10 cellular contexts compared by ENCODE assay signal in genomic region chr6:114419175-114419574, GRCh38.
DNase-seq lines count a peak whose midpoint lies in the region; ATAC-seq and TF ChIP-seq lines count a peak whose summit lies in the region.
"Had no signal": no experiment of that assay in that cellular context is flagged by ENCODE, and none has a peak within 500 bp of the region (broad histone marks: within the 10 kb centered on the region; RNA-seq: fewer than 3 reads in every experiment).

No MANE protein-coding gene starts in this region.

- TF ChIP-seq EP300 in gastroesophageal sphincter (IDR thresholded peaks at IDR 0.05): no peak

- ATAC-seq in GM18907 (IDR thresholded peaks at IDR 0.05; ENCODE audit: unreplicated experiment) (peak; percentile 99), GM21825 (IDR thresholded peaks at IDR 0.05; ENCODE audit: unreplicated experiment) (peak; percentile 96), HG03460 (IDR thresholded peaks at IDR 0.05; ENCODE audit: unreplicated experiment) (peak; percentile 88), gastroesophageal sphincter (no peak)

- H3K4me3 ChIP-seq in hepatocyte: no peak overlapping the region
- no peak overlapping the region for H3K4me3 ChIP-seq in gastroesophageal sphincter
- H3K4me3 ChIP-seq: prostate gland had no signal

- H3K36me3 ChIP-seq in hepatocyte (replicated peaks; ENCODE audit: insufficient read depth, low read depth): no peaks in the 10 kb centered on the region
- no peaks in the 10 kb centered on the region for H3K36me3 ChIP-seq in gastroesophageal sphincter
- H3K36me3 ChIP-seq: prostate gland had no signal

- H3K27ac ChIP-seq in hepatocyte (no peak overlapping the region), gastroesophageal sphincter (no peak overlapping the region)
- H3K27ac ChIP-seq: prostate gland had no signal

- no peaks in the 10 kb centered on the region for H3K79me2 ChIP-seq in hepatocyte

- TF ChIP-seq CTCF in hepatocyte (IDR thresholded peaks at IDR 0.05; ENCODE audit: poor library complexity) (no peak), gastroesophageal sphincter (IDR thresholded peaks at IDR 0.05) (no peak)

- H3K9me2 ChIP-seq in hepatocyte (replicated peaks; ENCODE audit: insufficient read depth): no peaks in the 10 kb centered on the region

- no peak overlapping the region for H2AFZ ChIP-seq in hepatocyte

- no peaks in the 10 kb centered on the region for H3K9me3 ChIP-seq in hepatocyte (ENCODE audit: low read depth)
- H3K9me3 ChIP-seq in gastroesophageal sphincter: no peaks in the 10 kb centered on the region
- H3K9me3 ChIP-seq: prostate gland had no signal

- H3K4me2 ChIP-seq in hepatocyte: no peak overlapping the region

- no peaks in the 10 kb centered on the region for H3K27me3 ChIP-seq in hepatocyte
- H3K27me3 ChIP-seq in gastroesophageal sphincter: no peaks in the 10 kb centered on the region

- DNase-seq in hepatocyte (ENCODE audit: low spot score): peak; percentile 34
- DNase-seq in nucleus accumbens (lab: John Stamatoyannopoulos, UW): no peak
- DNase-seq in superior temporal gyrus (ENCODE audit: extremely low spot score): no peak
- DNase-seq in activated naive CD4-positive, alpha-beta T cell treated with anti-CD3 and anti-CD28 coated beads, Interleukin-2, amount 50 U/mL, for 16 hours: no peak
- DNase-seq: cortex of kidney had no signal

- H3K4me1 ChIP-seq in hepatocyte (ENCODE audit: insufficient read depth) (no peaks in the 10 kb centered on the region), gastroesophageal sphincter (no peaks in the 10 kb centered on the region)
- H3K4me1 ChIP-seq: prostate gland had no signal

- H4K20me1 ChIP-seq in hepatocyte (ENCODE audit: insufficient read depth, poor library complexity, severe bottlenecking): no peaks in the 10 kb centered on the region

- no peak for TF ChIP-seq POLR2A in gastroesophageal sphincter (IDR thresholded peaks at IDR 0.05)

- 57% methylated on average over 2 of the region's 2 CpGs for WGBS in hepatocyte (ENCODE audit: low lambda C conversion rate, missing lambda C conversion rate)
- WGBS in gastroesophageal sphincter (ENCODE audit: low coverage in 1 of 2), 2 donors: 43 to 51% methylated on average over 2 of the region's 2 CpGs
